8 cellular contexts compared by ENCODE assay signal in the genomic region with DNA sequence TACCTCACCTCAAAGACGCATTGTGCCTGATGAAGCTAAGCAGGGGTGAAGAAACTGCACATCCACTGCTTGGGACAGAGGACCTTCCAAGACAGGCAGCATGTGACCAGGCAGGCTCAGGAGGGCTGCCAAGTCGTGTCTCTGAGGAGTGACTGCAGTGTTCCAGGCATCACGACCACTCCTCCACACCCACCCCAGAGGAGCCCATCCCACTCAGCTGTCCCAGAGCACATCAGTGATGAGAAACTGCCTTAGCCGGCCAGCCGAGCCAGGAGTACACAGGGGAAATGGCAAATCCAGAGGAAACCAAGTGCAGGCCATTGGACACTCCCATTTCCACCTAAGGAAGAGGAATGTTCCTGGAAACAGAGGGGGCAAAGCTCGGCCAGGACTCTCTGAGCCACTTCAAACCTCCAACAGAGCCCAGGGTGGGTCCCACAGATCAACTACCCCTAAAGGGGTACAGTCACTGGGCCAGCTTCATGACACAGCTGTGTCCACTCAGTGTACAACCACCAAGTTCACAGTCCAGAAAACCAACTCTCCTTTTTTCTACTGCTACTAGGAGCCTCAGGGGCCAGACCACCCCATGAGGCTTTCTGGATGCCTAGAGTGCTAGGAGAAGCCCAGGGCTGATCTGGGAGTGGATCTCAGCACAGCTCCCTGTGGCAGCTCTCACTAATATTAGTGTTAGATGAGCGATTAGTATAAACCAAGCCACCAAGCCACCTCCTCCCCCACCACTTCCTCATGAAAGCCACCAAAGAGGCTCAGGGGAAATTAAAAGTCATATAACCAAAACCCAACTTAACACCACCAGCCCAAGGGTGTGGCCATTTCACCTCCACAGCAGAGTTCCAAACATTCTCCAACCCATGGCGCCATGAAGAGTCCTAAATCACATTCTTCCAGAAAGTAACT. TPM values are rescaled to one million over a fixed set of nuclear protein-coding genes. Genes with fewer than 3 reads are reported as not detected.
DNase-seq lines count a peak whose midpoint lies in the region; ATAC-seq, FAIRE-seq and TF ChIP-seq lines count a peak whose summit lies in the region.

No MANE protein-coding gene starts in this region.

- peaks cover 81% of the 10 kb centered on the region for H3K4me1 Mint-ChIP-seq in activated T-cell treated with anti-CD3 and anti-CD28 coated beads, Interleukin-2, amount 50 U/mL, for 72 hours (ENCODE audit: low read depth)
- peaks cover 37 to 42% of the 10 kb centered on the region in 2 donors for H3K4me1 Mint-ChIP-seq in stimulated activated naive B cell treated with anti-CD40 and anti-IgM and Interleukin-4, amounts not matched to agents 10 μg/mL and 1 μg/mL and 100 μg/mL, for 72 hours

- no peaks in the 10 kb centered on the region for H3K27me3 ChIP-seq in HUES6 (ENCODE audit: control insufficient read depth, insufficient read depth, low read length)
- no peaks in the 10 kb centered on the region for H3K27me3 ChIP-seq in left ventricle myocardium inferior (ENCODE audit: low read depth)

- H3K36me3 Mint-ChIP-seq in activated T-cell treated with anti-CD3 and anti-CD28 coated beads, Interleukin-2, amount 50 U/mL, for 72 hours (ENCODE audit: insufficient read depth in 2 of 2): peaks cover 0 to 6% of the 10 kb centered on the region in 2 donors
- H3K36me3 Mint-ChIP-seq in stimulated activated naive B cell treated with anti-CD40 and anti-IgM and Interleukin-4, amounts not matched to agents 10 μg/mL and 1 μg/mL and 100 μg/mL, for 72 hours: peaks cover 0 to 4% of the 10 kb centered on the region in 2 donors

- peaks cover 55% of the 10 kb centered on the region for H3K4me1 ChIP-seq in HUES6 (ENCODE audit: control insufficient read depth, insufficient read depth, low read length)
- peaks cover 98% of the 10 kb centered on the region for H3K4me1 ChIP-seq in left ventricle myocardium inferior

- peak in 1 of 2 donors; percentile 33 for DNase-seq in activated T-cell treated with anti-CD3 and anti-CD28 coated beads, Interleukin-2, amount 50 U/mL, for 72 hours
- DNase-seq in left ventricle myocardium inferior (peak; percentile 90), GM19240 (ENCODE audit: insufficient read length, low spot score) (no peak), frontal cortex (ENCODE audit: low spot score in 2 of 2) (no peak), DMS79 (lab: John Stamatoyannopoulos, UW) (no peak)
- DNase-seq in stimulated activated naive B cell treated with anti-CD40 and anti-IgM and Interleukin-4, amounts not matched to agents 10 μg/mL and 1 μg/mL and 100 μg/mL, for 72 hours: peak; percentile 40

- peak in 1 of 2 donors; percentile 4 for ATAC-seq in activated T-cell treated with anti-CD3 and anti-CD28 coated beads, Interleukin-2, amount 50 U/mL, for 72 hours (replicated peaks in 1 of 2)
- peak; percentile 81 to 85 for ATAC-seq in stimulated activated naive B cell treated with anti-CD40 and anti-IgM and Interleukin-4, amounts not matched to agents 10 μg/mL and 1 μg/mL and 100 μg/mL, for 72 hours (replicated peaks)
- no peak for ATAC-seq in GM21423 (IDR thresholded peaks at IDR 0.05; ENCODE audit: unreplicated experiment)

- no peak overlapping the region for H3K4me3 ChIP-seq in HUES6 (ENCODE audit: low read depth, low read length)
- peak overlapping the region; percentile 61 for H3K4me3 ChIP-seq in left ventricle myocardium inferior

- no peaks in the 10 kb centered on the region for H3K27me3 Mint-ChIP-seq in activated T-cell treated with anti-CD3 and anti-CD28 coated beads, Interleukin-2, amount 50 U/mL, for 72 hours (ENCODE audit: low read depth)
- H3K27me3 Mint-ChIP-seq in stimulated activated naive B cell treated with anti-CD40 and anti-IgM and Interleukin-4, amounts not matched to agents 10 μg/mL and 1 μg/mL and 100 μg/mL, for 72 hours: peaks cover 54 to 60% of the 10 kb centered on the region in 2 donors

- H3K9ac ChIP-seq in HUES6 (ENCODE audit: low read length): no peak overlapping the region

- H3K4me3 Mint-ChIP-seq in activated T-cell treated with anti-CD3 and anti-CD28 coated beads, Interleukin-2, amount 50 U/mL, for 72 hours: peak overlapping the region; percentile 58 to 83
- H3K4me3 Mint-ChIP-seq in stimulated activated naive B cell treated with anti-CD40 and anti-IgM and Interleukin-4, amounts not matched to agents 10 μg/mL and 1 μg/mL and 100 μg/mL, for 72 hours: no peak overlapping the region

- no peak for FAIRE-seq in frontal cortex (lab: Jason Lieb, UNC)

- H3K9me3 ChIP-seq in HUES6 (ENCODE audit: control insufficient read depth, insufficient read depth, low read depth, low read length) (no peaks in the 10 kb centered on the region), left ventricle myocardium inferior (replicated peaks) (no peaks in the 10 kb centered on the region)

- 0 out of 2 replicates have a peak overlapping the region, but pooled peaks have one; percentile 14 for H3K27ac ChIP-seq in HUES6 (ENCODE audit: low read depth, low read length)
- peak overlapping the region; percentile 96 for H3K27ac ChIP-seq in left ventricle myocardium inferior (replicated peaks)

- peak overlapping the region; percentile 57 for H3K27ac Mint-ChIP-seq in activated T-cell treated with anti-CD3 and anti-CD28 coated beads, Interleukin-2, amount 50 U/mL, for 72 hours
- H3K27ac Mint-ChIP-seq in stimulated activated naive B cell treated with anti-CD40 and anti-IgM and Interleukin-4, amounts not matched to agents 10 μg/mL and 1 μg/mL and 100 μg/mL, for 72 hours: no peak overlapping the region

- intact Hi-C loops in left ventricle myocardium inferior (cut with micrococcal nuclease): no loop called here

- TF ChIP-seq CTCF in left ventricle myocardium inferior (IDR thresholded peaks at IDR 0.05; ENCODE audit: borderline replicate concordance): no peak

- H3K36me3 ChIP-seq in HUES6 (ENCODE audit: control insufficient read depth, insufficient read depth, low read length): peaks cover 18% of the 10 kb centered on the region
- H3K36me3 ChIP-seq in left ventricle myocardium inferior: peaks cover 2% of the 10 kb centered on the region

- H3K9me3 Mint-ChIP-seq in activated T-cell treated with anti-CD3 and anti-CD28 coated beads, Interleukin-2, amount 50 U/mL, for 72 hours: no peaks in the 10 kb centered on the region
- H3K9me3 Mint-ChIP-seq in stimulated activated naive B cell treated with anti-CD40 and anti-IgM and Interleukin-4, amounts not matched to agents 10 μg/mL and 1 μg/mL and 100 μg/mL, for 72 hours: no peaks in the 10 kb centered on the region

RNA-seq across cellular contexts. Expression of a gene that starts 15.4 kb away (rescaled TPM):
- 10 to 100 TPM; 80.5 to 89.6 TPM for total RNA-seq in activated T-cell treated with anti-CD3 and anti-CD28 coated beads, Interleukin-2, amount 50 U/mL, for 72 hours
- total RNA-seq in left ventricle myocardium inferior: 59.8 TPM
- total RNA-seq in frontal cortex: 2.4 TPM

RNA-seq across cellular contexts. Expression of a gene that starts 41.6 kb away (rescaled TPM):
- total RNA-seq in activated T-cell treated with anti-CD3 and anti-CD28 coated beads, Interleukin-2, amount 50 U/mL, for 72 hours: 1,000 to 10,000 TPM; 3,117 to 4,201 TPM
- total RNA-seq in left ventricle myocardium inferior (22,484 TPM), frontal cortex (under 0.01 TPM)

RNA-seq across cellular contexts. Expression of a gene that starts 42.9 kb away (rescaled TPM):
- total RNA-seq in activated T-cell treated with anti-CD3 and anti-CD28 coated beads, Interleukin-2, amount 50 U/mL, for 72 hours: 1,000 to 10,000 TPM; 1,839 to 2,627 TPM
- 2,088 TPM for total RNA-seq in left ventricle myocardium inferior
- under 0.01 TPM for total RNA-seq in frontal cortex

RNA-seq across cellular contexts. Expression of a gene that starts 49.2 kb away (rescaled TPM):
- total RNA-seq in activated T-cell treated with anti-CD3 and anti-CD28 coated beads, Interleukin-2, amount 50 U/mL, for 72 hours: 1,000 to 10,000 TPM; 4,846 to 5,223 TPM
- total RNA-seq in left ventricle myocardium inferior (712 TPM), frontal cortex (1,889 TPM)

RNA-seq across cellular contexts. Expression of a gene that starts 52.0 kb away (rescaled TPM):
- 1 to 10 TPM; 4.2 to 4.9 TPM for total RNA-seq in activated T-cell treated with anti-CD3 and anti-CD28 coated beads, Interleukin-2, amount 50 U/mL, for 72 hours
- 6.5 TPM for total RNA-seq in left ventricle myocardium inferior
- total RNA-seq in frontal cortex: 4.1 TPM

Comparison
In these comparisons a context has a peak if more than half of its experiments do, and no peak if none do; other contexts are left out.
1. DNase-seq: peak in left ventricle myocardium inferior (single experiment) and stimulated activated naive B cell treated with anti-CD40 and anti-IgM and Interleukin-4, amounts not matched to agents 10 μg/mL and 1 μg/mL and 100 μg/mL, for 72 hours (single experiment); none in GM19240 (single experiment), frontal cortex (0 of 2) and DMS79 (single experiment).
2. H3K4me3 Mint-ChIP-seq: peak in activated T-cell treated with anti-CD3 and anti-CD28 coated beads, Interleukin-2, amount 50 U/mL, for 72 hours (2 of 2); none in stimulated activated naive B cell treated with anti-CD40 and anti-IgM and Interleukin-4, amounts not matched to agents 10 μg/mL and 1 μg/mL and 100 μg/mL, for 72 hours (0 of 2).
3. RNA of a gene that starts 15.4 kb away (total RNA-seq): 80.5 to 89.6 TPM in activated T-cell treated with anti-CD3 and anti-CD28 coated beads, Interleukin-2, amount 50 U/mL, for 72 hours and 59.8 TPM in left ventricle myocardium inferior (single experiment); 2.4 TPM in frontal cortex (single experiment); every median in the first group is over 10 times any median in the second.
4. RNA of a gene that starts 41.6 kb away (total RNA-seq): 22,484 TPM in left ventricle myocardium inferior (single experiment) and 3,117 to 4,201 TPM in activated T-cell treated with anti-CD3 and anti-CD28 coated beads, Interleukin-2, amount 50 U/mL, for 72 hours; under 0.01 TPM in frontal cortex (single experiment); every median in the first group is over 1,000 times any median in the second.
5. RNA of a gene that starts 42.9 kb away (total RNA-seq): 1,839 to 2,627 TPM in activated T-cell treated with anti-CD3 and anti-CD28 coated beads, Interleukin-2, amount 50 U/mL, for 72 hours and 2,088 TPM in left ventricle myocardium inferior (single experiment); under 0.01 TPM in frontal cortex (single experiment); every median in the first group is over 1,000 times any median in the second.